ENCODE assay signal across 1 cellular context in genomic region chr6:132275253-132275970, GRCh38.
TF ChIP-seq lines count a peak whose summit lies in the region.

No MANE protein-coding gene starts in this region.

TF ChIP-seq in WTC11, 78 proteins besides CTCF, POLR2A, EP300 and RAD21 (continued from another document):
- TF ChIP-seq ZNF532 (CRISPR knock-in tag; IDR thresholded peaks at IDR 0.05; ENCODE audit: borderline replicate concordance), result no peak
- no peak for TF ChIP-seq RELA (CRISPR knock-in tag; IDR thresholded peaks at IDR 0.05; ENCODE audit: borderline replicate concordance)
- TF ChIP-seq FOXP1 (CRISPR knock-in tag; IDR thresholded peaks at IDR 0.05; ENCODE audit: borderline replicate concordance), result no peak
- no peak for TF ChIP-seq ZNF423 (CRISPR knock-in tag; IDR thresholded peaks at IDR 0.05)
- no peak for TF ChIP-seq HMGXB4 (CRISPR knock-in tag; IDR thresholded peaks at IDR 0.05)
- TF ChIP-seq ZMAT4 (CRISPR knock-in tag; IDR thresholded peaks at IDR 0.05), result no peak
